7 cellular contexts compared by ENCODE assay signal in the genomic region with DNA sequence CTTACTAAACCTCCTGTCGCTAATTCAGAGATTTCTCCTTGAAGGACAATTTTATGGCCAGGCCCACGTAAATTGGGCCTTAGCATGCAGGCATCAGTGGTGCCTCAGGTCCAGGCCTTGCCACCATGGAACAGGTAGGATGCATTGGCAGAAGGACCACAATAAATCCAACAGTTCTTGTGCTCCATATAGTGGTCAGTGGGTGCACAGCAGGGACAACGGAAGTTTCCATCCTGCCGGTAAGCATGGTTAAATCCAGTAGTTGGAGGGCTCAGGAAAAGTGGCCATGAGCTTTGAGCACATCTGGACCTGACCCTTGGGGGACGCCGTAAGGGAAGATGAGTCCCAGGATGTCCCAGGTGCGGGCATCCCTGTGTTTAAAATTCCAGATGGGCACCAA. TPM values are rescaled to one million over a fixed set of nuclear protein-coding genes. Genes with fewer than 3 reads are reported as not detected.
"Had no signal": no experiment of that assay in that cellular context is flagged by ENCODE, and none has a peak within 500 bp of the region (broad histone marks: within the 10 kb centered on the region; RNA-seq: fewer than 3 reads in every experiment).

No MANE protein-coding gene starts in this region.

RNA-seq across cellular contexts. Expression of a gene that starts 11.7 kb away (rescaled TPM):
- total RNA-seq: M059J, OCI-LY7, PC-9, Right ventricle myocardium inferior, RPMI7951, SJCRH30, SK-MEL-5 had no signal

RNA-seq across cellular contexts. Expression of a gene that starts 54.1 kb away (rescaled TPM):
- total RNA-seq: M059J, OCI-LY7, PC-9, Right ventricle myocardium inferior, RPMI7951, SJCRH30, SK-MEL-5 had no signal
